ENCODE assay signal across 9 cellular contexts in genomic region chr3:66441124-66441523, GRCh38. TPM values are rescaled to one million over a fixed set of nuclear protein-coding genes. Genes with fewer than 3 reads are reported as not detected.
DNase-seq lines count a peak whose midpoint lies in the region; ATAC-seq and TF ChIP-seq lines count a peak whose summit lies in the region.
"Had no signal": no experiment of that assay in that cellular context is flagged by ENCODE, and none has a peak within 500 bp of the region (broad histone marks: within the 10 kb centered on the region; RNA-seq: fewer than 3 reads in every experiment).

No MANE protein-coding gene starts in this region.

- peak; percentile 68 for ATAC-seq in RWPE2 (ENCODE audit: low read depth)
- no peak for ATAC-seq in gastrocnemius medialis
- ATAC-seq in GM19455 (IDR thresholded peaks at IDR 0.05; ENCODE audit: unreplicated experiment): no peak
- no peak for ATAC-seq in HG02610 (IDR thresholded peaks at IDR 0.05; ENCODE audit: unreplicated experiment)
- no peak for ATAC-seq in HG02798 (IDR thresholded peaks at IDR 0.05; ENCODE audit: poor library complexity, unreplicated experiment)

- peak; percentile 67 for DNase-seq in GM03348 (ENCODE audit: low spot score)
- DNase-seq in RWPE2 (ENCODE audit: low spot score): no peak
- DNase-seq in fibroblast of mammary gland (ENCODE audit: low read depth): peak; percentile 61
- no peak for DNase-seq in gastrocnemius medialis
- no peak for DNase-seq in UCSD-AML1 (lab: John Stamatoyannopoulos, UW; ENCODE audit: unreplicated experiment)
- DNase-seq: activated CD4-positive, CD25-positive, alpha-beta regulatory T cell had no signal

- H3K27me3 ChIP-seq in RWPE2 (ENCODE audit: insufficient read depth, poor library complexity, severe bottlenecking) (no peaks in the 10 kb centered on the region), gastrocnemius medialis (no peaks in the 10 kb centered on the region)

- intact Hi-C loops in gastrocnemius medialis (cut with DNase I; ENCODE audit: low total_unique reads): no loop called here

- H3K36me3 ChIP-seq in RWPE2 (ENCODE audit: low read depth) (no peaks in the 10 kb centered on the region), gastrocnemius medialis (no peaks in the 10 kb centered on the region)

- H3K27ac ChIP-seq in RWPE2 (ENCODE audit: poor library complexity, severe bottlenecking): peak overlapping the region; percentile 87
- H3K27ac ChIP-seq in gastrocnemius medialis: peak overlapping the region; percentile 78 to 95 (median 86)

- in situ Hi-C loops in gastrocnemius medialis (cut with MboI; ENCODE audit: low sequenced_read_pairs in 4 of 4): no loop called here

- H3K4me3 ChIP-seq in RWPE2 (ENCODE audit: severe bottlenecking) (no peak overlapping the region), fibroblast of mammary gland (ENCODE audit: control insufficient read depth, low read depth, low read length) (no peak overlapping the region), gastrocnemius medialis (no peak overlapping the region)

- H3K9me3 ChIP-seq in RWPE2 (ENCODE audit: severe bottlenecking) (no peaks in the 10 kb centered on the region), gastrocnemius medialis (no peaks in the 10 kb centered on the region)

- H3K4me1 ChIP-seq in RWPE2 (ENCODE audit: insufficient read depth, poor library complexity, severe bottlenecking): peaks cover 40% of the 10 kb centered on the region
- H3K4me1 ChIP-seq in gastrocnemius medialis: peaks cover 60 to 71% of the 10 kb centered on the region in 2 donors

- TF ChIP-seq POLR2A in gastrocnemius medialis (IDR thresholded peaks at IDR 0.05): no peak

- no peak for TF ChIP-seq CTCF in RWPE2 (IDR thresholded peaks at IDR 0.05; ENCODE audit: poor library complexity, severe bottlenecking)
- no peak for TF ChIP-seq CTCF in fibroblast of mammary gland (conservative IDR thresholded peaks at IDR 0.05; ENCODE audit: control insufficient read depth, insufficient read depth, low read depth, low read length)
- no peak for TF ChIP-seq CTCF in gastrocnemius medialis (IDR thresholded peaks at IDR 0.05 in 4 of 5, conservative IDR thresholded peaks at IDR 0.05 in 1 of 5)

RNA-seq across cellular contexts. Expression of gene LRIG1, which starts 59.7 kb away (rescaled TPM):
- total RNA-seq in gastrocnemius medialis: 100 to 1,000 TPM in 1 of 4 donors, 10 to 100 TPM in 3; 45.3 to 103 (median 58.6) TPM

Comparison
In these comparisons a context has a peak if more than half of its experiments do, and no peak if none do; other contexts are left out.
1. DNase-seq: peak in GM03348 (single experiment) and fibroblast of mammary gland (single experiment); none in RWPE2 (single experiment), gastrocnemius medialis (0 of 2) and UCSD-AML1 (single experiment).